ENCODE assay signal across 8 cellular contexts in the genomic region with DNA sequence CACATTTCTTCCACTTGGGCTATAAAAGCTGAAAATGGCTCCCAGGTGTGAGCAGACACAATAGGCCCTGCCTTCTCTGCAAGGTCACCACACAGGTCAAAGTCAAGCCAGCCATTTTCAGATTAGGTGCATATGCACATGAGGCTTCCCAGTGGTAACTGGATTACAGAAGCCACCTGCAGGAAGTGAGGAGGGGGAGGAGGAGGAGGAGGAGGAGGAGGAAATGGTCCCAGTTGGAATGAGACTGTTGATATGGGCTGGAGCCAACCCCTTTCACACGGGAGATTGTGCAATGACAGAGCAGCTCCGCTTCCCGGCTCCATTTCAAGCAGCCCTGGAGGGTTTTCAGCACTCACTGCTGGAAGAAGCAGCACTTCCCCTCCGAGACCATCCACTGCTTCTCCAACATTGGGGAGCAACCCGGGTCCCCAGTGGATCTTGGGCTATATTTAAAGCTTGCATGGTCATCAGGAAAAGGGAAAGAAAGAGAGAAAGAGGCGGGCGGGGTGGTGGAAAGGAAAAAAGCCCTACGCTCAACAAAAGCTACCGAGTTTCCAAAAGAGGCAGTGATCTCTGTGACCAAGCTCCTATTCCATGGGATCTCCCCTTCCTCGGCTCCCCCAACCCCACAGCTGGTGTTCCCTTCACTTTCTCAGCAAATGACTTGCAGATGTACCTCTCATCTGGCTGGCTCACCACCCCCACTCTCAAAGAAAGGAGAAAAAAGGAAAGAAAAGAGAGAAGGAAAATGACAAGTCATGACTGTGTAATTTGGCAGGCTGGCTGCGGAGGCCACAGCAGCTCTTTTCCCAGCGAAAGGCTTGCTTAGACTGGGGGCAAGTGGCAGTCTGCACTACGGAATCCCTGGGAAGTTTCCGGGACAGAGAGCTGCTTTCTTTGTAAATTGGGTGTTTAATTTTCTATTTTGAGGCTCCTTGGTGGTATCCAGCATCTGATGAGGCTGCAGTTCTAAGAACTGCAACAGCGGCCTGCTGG. TPM values are rescaled to one million over a fixed set of nuclear protein-coding genes. Genes with fewer than 3 reads are reported as not detected.
DNase-seq lines count a peak whose midpoint lies in the region; ATAC-seq and TF ChIP-seq lines count a peak whose summit lies in the region.

No MANE protein-coding gene starts in this region.

- TF ChIP-seq POLR2A in GM18505 (IDR thresholded peaks at IDR 0.05; ENCODE audit: borderline replicate concordance, extremely low read depth, insufficient read depth, insufficient read length) = no peak

- H3K4me3 Mint-ChIP-seq in neural crest cell = peak overlapping the region; percentile 71
- H3K4me3 Mint-ChIP-seq in T-cell = no peak overlapping the region

- DNase-seq in G401 (ENCODE audit: low spot score) (peak; percentile 63), fibroblast of gingiva (ENCODE audit: low read depth) (peak; percentile 77), neural crest cell (ENCODE audit: low read depth, low spot score) (no peak), NCI-H1048 (lab: John Stamatoyannopoulos, UW) (no peak), T-cell (no peak)
- no peak for DNase-seq in activated CD4-positive, alpha-beta T cell treated with anti-CD3 and anti-CD28 coated beads, Interleukin-2, amount 50 U/mL, for 4 hours

- no peaks in the 10 kb centered on the region for H3K27me3 Mint-ChIP-seq in neural crest cell (ENCODE audit: low read depth)
- no peaks in the 10 kb centered on the region for H3K27me3 Mint-ChIP-seq in T-cell

- ATAC-seq in T-cell (replicated peaks in 1 of 4) (no peak), GM18505 (IDR thresholded peaks at IDR 0.05; ENCODE audit: unreplicated experiment) (no peak)

- H3K4me1 Mint-ChIP-seq in neural crest cell = peaks cover 77% of the 10 kb centered on the region
- H3K4me1 Mint-ChIP-seq in T-cell = peaks cover 21 to 35% (median 31%) of the 10 kb centered on the region in 3 donors

- peak overlapping the region; percentile 85 for H3K27ac Mint-ChIP-seq in neural crest cell (ENCODE audit: unreplicated experiment)
- H3K27ac Mint-ChIP-seq in T-cell = no peak overlapping the region

- CTCF ChIA-PET in T-cell (lab: Charles Lee) = no interaction called here

- no peaks in the 10 kb centered on the region for H3K9me3 Mint-ChIP-seq in neural crest cell
- H3K9me3 Mint-ChIP-seq in T-cell = no peaks in the 10 kb centered on the region

- in situ Hi-C loops in G401 (cut with HindIII; ENCODE audit: low sequenced_read_pairs) = no loop called here

- POLR2A ChIA-PET in T-cell (lab: Charles Lee) = no interaction called here

- no peak for TF ChIP-seq CTCF in neural crest cell (conservative IDR thresholded peaks at IDR 0.05)

- H3K36me3 Mint-ChIP-seq in neural crest cell (ENCODE audit: low read depth) = peaks cover 15% of the 10 kb centered on the region
- H3K36me3 Mint-ChIP-seq in T-cell = peaks cover 32% of the 10 kb centered on the region

TF ChIP-seq in PFSK-1, 5 proteins besides CTCF, POLR2A, EP300 and RAD21:
- peak; percentile 80; the same call in 1 of the 2 replicates for TF ChIP-seq SIN3A (IDR thresholded peaks at IDR 0.05; ENCODE audit: borderline replicate concordance, insufficient read depth, low read length)
- TF ChIP-seq FOXP2 (optimal IDR thresholded peaks at IDR 0.05; ENCODE audit: borderline replicate concordance, extremely low read depth, extremely low read length, insufficient read depth) = peak; percentile 50
- TF ChIP-seq POLR2AphosphoS5 (IDR thresholded peaks at IDR 0.05; ENCODE audit: low read depth, low read length) = no peak
- no peak for TF ChIP-seq TAF1 (IDR thresholded peaks at IDR 0.05; ENCODE audit: borderline replicate concordance, insufficient read depth, low read length)
- TF ChIP-seq, protein P1, sequence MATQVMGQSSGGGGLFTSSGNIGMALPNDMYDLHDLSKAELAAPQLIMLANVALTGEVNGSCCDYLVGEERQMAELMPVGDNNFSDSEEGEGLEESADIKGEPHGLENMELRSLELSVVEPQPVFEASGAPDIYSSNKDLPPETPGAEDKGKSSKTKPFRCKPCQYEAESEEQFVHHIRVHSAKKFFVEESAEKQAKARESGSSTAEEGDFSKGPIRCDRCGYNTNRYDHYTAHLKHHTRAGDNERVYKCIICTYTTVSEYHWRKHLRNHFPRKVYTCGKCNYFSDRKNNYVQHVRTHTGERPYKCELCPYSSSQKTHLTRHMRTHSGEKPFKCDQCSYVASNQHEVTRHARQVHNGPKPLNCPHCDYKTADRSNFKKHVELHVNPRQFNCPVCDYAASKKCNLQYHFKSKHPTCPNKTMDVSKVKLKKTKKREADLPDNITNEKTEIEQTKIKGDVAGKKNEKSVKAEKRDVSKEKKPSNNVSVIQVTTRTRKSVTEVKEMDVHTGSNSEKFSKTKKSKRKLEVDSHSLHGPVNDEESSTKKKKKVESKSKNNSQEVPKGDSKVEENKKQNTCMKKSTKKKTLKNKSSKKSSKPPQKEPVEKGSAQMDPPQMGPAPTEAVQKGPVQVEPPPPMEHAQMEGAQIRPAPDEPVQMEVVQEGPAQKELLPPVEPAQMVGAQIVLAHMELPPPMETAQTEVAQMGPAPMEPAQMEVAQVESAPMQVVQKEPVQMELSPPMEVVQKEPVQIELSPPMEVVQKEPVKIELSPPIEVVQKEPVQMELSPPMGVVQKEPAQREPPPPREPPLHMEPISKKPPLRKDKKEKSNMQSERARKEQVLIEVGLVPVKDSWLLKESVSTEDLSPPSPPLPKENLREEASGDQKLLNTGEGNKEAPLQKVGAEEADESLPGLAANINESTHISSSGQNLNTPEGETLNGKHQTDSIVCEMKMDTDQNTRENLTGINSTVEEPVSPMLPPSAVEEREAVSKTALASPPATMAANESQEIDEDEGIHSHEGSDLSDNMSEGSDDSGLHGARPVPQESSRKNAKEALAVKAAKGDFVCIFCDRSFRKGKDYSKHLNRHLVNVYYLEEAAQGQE (IDR thresholded peaks at IDR 0.05; ENCODE audit: insufficient read depth in 1 of 2, low read depth in 2 of 2, low read length in 2 of 2) = peak in 1 of 2 experiments; percentile 52; a peak in 1 of 4 replicates

RNA-seq across cellular contexts. Expression of a gene that starts 58.3 kb away (rescaled TPM):
- total RNA-seq in G401 (2014; rRNA removed; shearing (Covaris generic)) = 1.3 and 1.7 TPM in 2 replicates
- 24.2 TPM for polyA plus RNA-seq in PFSK-1 (2012; ENCODE audit: insufficient read length, low read depth)
- 167 and 178 TPM in 2 replicates for total RNA-seq in neural crest cell
- total RNA-seq in T-cell = 10 to 100 TPM; 33.5 to 49.8 (median 41.1) TPM

Comparison
In these comparisons a context has a peak if more than half of its experiments do, and no peak if none do; other contexts are left out.
1. DNase-seq: peak in G401 (single experiment) and fibroblast of gingiva (single experiment); none in neural crest cell (single experiment), activated CD4-positive, alpha-beta T cell treated with anti-CD3 and anti-CD28 coated beads, Interleukin-2, amount 50 U/mL, for 4 hours (0 of 2), NCI-H1048 (single experiment) and T-cell (0 of 34).
2. RNA of a gene that starts 58.3 kb away (total RNA-seq): 167 to 178 TPM in neural crest cell and 33.5 to 49.8 TPM in T-cell; 1.3 to 1.7 TPM in G401; every median in the first group is over 10 times any median in the second.